Comparison of ENCODE assay signal across 8 cellular contexts in genomic region chr7:138738551-138739335, GRCh38. TPM values are rescaled to one million over a fixed set of nuclear protein-coding genes. Genes with fewer than 3 reads are reported as not detected.
DNase-seq lines count a peak whose midpoint lies in the region; ATAC-seq lines count a peak whose summit lies in the region.

No MANE protein-coding gene starts in this region.

- ATAC-seq in HG03457 (IDR thresholded peaks at IDR 0.05; ENCODE audit: unreplicated experiment), result peak; percentile 80
- ATAC-seq in left lobe of liver, result peak; percentile 100

- DNase-seq in Ammon's horn (ENCODE audit: low spot score), result peak; percentile 94
- peak; percentile 48 for DNase-seq in GM19238 (ENCODE audit: insufficient read length, low spot score)
- DNase-seq in NCI-H510A treated with DMSO at 0.1 percent for 48 hours (lab: John Stamatoyannopoulos, UW), result peak; percentile 83
- peak; percentile 74 to 80 for DNase-seq in activated CD4-positive, alpha-beta T cell treated with anti-CD3 and anti-CD28 coated beads for 24 hours (ENCODE audit: low read depth in 2 of 2)
- DNase-seq in cerebellum (ENCODE audit: low spot score), result peak; percentile 35
- peak; percentile 88 for DNase-seq in left lobe of liver (ENCODE audit: low spot score)
- DNase-seq in stimulated activated CD4-positive, alpha-beta T cell treated with anti-CD3 and anti-CD28 coated beads, Interleukin-4, amount 100 ng/mL, for 4 hours, result peak; percentile 76 to 81

RNA-seq across cellular contexts. Expression of gene SVOPL, which starts 37.6 kb away (rescaled TPM):
- total RNA-seq in cerebellum (1.00 TPM), left lobe of liver (not detected)

RNA-seq across cellular contexts. Expression of gene TMEM213, which starts 59.1 kb away (rescaled TPM):
- total RNA-seq in cerebellum (not detected), left lobe of liver (not detected)

RNA-seq across cellular contexts. Expression of gene ATP6V0A4, which starts 59.3 kb away (rescaled TPM):
- total RNA-seq in cerebellum, result 1.8 TPM
- not detected for total RNA-seq in left lobe of liver

Comparison
In these comparisons a context has a peak if more than half of its experiments do, and no peak if none do; other contexts are left out.
1. Peak in every context shown above with its lines: DNase-seq and ATAC-seq.
2. DNase-seq: peak in every context shown above with its lines; median percentile 94 in Ammon's horn; 88 in left lobe of liver; 83 in NCI-H510A treated with DMSO at 0.1 percent for 48 hours; 78 in stimulated activated CD4-positive, alpha-beta T cell treated with anti-CD3 and anti-CD28 coated beads, Interleukin-4, amount 100 ng/mL, for 4 hours; 77 in activated CD4-positive, alpha-beta T cell treated with anti-CD3 and anti-CD28 coated beads for 24 hours; 48 in GM19238; 35 in cerebellum.